2 cellular contexts compared by ENCODE assay signal in genomic region chr6:155324993-155325392, GRCh38.
TF ChIP-seq lines count a peak whose summit lies in the region.

No MANE protein-coding gene starts in this region.

TF ChIP-seq in SK-N-SH, 30 proteins besides CTCF, POLR2A, EP300 and RAD21 (continued from another document):
- TF ChIP-seq, protein P1, sequence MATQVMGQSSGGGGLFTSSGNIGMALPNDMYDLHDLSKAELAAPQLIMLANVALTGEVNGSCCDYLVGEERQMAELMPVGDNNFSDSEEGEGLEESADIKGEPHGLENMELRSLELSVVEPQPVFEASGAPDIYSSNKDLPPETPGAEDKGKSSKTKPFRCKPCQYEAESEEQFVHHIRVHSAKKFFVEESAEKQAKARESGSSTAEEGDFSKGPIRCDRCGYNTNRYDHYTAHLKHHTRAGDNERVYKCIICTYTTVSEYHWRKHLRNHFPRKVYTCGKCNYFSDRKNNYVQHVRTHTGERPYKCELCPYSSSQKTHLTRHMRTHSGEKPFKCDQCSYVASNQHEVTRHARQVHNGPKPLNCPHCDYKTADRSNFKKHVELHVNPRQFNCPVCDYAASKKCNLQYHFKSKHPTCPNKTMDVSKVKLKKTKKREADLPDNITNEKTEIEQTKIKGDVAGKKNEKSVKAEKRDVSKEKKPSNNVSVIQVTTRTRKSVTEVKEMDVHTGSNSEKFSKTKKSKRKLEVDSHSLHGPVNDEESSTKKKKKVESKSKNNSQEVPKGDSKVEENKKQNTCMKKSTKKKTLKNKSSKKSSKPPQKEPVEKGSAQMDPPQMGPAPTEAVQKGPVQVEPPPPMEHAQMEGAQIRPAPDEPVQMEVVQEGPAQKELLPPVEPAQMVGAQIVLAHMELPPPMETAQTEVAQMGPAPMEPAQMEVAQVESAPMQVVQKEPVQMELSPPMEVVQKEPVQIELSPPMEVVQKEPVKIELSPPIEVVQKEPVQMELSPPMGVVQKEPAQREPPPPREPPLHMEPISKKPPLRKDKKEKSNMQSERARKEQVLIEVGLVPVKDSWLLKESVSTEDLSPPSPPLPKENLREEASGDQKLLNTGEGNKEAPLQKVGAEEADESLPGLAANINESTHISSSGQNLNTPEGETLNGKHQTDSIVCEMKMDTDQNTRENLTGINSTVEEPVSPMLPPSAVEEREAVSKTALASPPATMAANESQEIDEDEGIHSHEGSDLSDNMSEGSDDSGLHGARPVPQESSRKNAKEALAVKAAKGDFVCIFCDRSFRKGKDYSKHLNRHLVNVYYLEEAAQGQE (IDR thresholded peaks at IDR 0.05; ENCODE audit: low read depth, low read length), result no peak
- no peak for TF ChIP-seq YY1 (IDR thresholded peaks at IDR 0.05; ENCODE audit: low read depth)

TF ChIP-seq in SK-N-SH treated with all-trans-retinoic acid at 6 μM for 48 hours, 23 proteins besides CTCF, POLR2A, EP300 and RAD21 (continued from another document):
- TF ChIP-seq, protein P2, sequence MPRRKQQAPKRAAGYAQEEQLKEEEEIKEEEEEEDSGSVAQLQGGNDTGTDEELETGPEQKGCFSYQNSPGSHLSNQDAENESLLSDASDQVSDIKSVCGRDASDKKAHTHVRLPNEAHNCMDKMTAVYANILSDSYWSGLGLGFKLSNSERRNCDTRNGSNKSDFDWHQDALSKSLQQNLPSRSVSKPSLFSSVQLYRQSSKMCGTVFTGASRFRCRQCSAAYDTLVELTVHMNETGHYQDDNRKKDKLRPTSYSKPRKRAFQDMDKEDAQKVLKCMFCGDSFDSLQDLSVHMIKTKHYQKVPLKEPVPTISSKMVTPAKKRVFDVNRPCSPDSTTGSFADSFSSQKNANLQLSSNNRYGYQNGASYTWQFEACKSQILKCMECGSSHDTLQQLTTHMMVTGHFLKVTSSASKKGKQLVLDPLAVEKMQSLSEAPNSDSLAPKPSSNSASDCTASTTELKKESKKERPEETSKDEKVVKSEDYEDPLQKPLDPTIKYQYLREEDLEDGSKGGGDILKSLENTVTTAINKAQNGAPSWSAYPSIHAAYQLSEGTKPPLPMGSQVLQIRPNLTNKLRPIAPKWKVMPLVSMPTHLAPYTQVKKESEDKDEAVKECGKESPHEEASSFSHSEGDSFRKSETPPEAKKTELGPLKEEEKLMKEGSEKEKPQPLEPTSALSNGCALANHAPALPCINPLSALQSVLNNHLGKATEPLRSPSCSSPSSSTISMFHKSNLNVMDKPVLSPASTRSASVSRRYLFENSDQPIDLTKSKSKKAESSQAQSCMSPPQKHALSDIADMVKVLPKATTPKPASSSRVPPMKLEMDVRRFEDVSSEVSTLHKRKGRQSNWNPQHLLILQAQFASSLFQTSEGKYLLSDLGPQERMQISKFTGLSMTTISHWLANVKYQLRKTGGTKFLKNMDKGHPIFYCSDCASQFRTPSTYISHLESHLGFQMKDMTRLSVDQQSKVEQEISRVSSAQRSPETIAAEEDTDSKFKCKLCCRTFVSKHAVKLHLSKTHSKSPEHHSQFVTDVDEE (CRISPR knock-in tag; IDR thresholded peaks at IDR 0.05), result no peak
- TF ChIP-seq RARB (CRISPR knock-in tag; IDR thresholded peaks at IDR 0.05) (no peak), ZFP30 (CRISPR knock-in tag; IDR thresholded peaks at IDR 0.05) (no peak), GLIS3 (CRISPR knock-in tag; IDR thresholded peaks at IDR 0.05) (no peak), ZNF70 (CRISPR knock-in tag; IDR thresholded peaks at IDR 0.05) (no peak), PPARA (CRISPR knock-in tag; IDR thresholded peaks at IDR 0.05; ENCODE audit: borderline replicate concordance) (no peak), ISL1 (CRISPR knock-in tag; IDR thresholded peaks at IDR 0.05) (no peak), CSRNP3 (CRISPR knock-in tag; IDR thresholded peaks at IDR 0.05) (no peak), PATZ1 (CRISPR knock-in tag; IDR thresholded peaks at IDR 0.05; ENCODE audit: borderline replicate concordance) (no peak)
- TF ChIP-seq, protein P3, sequence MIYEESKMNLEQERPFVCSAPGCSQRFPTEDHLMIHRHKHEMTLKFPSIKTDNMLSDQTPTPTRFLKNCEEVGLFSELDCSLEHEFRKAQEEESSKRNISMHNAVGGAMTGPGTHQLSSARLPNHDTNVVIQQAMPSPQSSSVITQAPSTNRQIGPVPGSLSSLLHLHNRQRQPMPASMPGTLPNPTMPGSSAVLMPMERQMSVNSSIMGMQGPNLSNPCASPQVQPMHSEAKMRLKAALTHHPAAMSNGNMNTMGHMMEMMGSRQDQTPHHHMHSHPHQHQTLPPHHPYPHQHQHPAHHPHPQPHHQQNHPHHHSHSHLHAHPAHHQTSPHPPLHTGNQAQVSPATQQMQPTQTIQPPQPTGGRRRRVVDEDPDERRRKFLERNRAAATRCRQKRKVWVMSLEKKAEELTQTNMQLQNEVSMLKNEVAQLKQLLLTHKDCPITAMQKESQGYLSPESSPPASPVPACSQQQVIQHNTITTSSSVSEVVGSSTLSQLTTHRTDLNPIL (CRISPR knock-in tag; IDR thresholded peaks at IDR 0.05; ENCODE audit: low read depth), result no peak
